12 cellular contexts compared by ENCODE assay signal in genomic region chr5:145531038-145531734, GRCh38.
DNase-seq lines count a peak whose midpoint lies in the region; ATAC-seq, FAIRE-seq and TF ChIP-seq lines count a peak whose summit lies in the region.
"Had no signal": no experiment of that assay in that cellular context is flagged by ENCODE, and none has a peak within 500 bp of the region (broad histone marks: within the 10 kb centered on the region; RNA-seq: fewer than 3 reads in every experiment).

No MANE protein-coding gene starts in this region.

- no peak overlapping the region for H3K27ac Mint-ChIP-seq in naive thymus-derived CD4-positive, alpha-beta T cell
- H3K27ac Mint-ChIP-seq: stimulated activated naive CD8-positive, alpha-beta T cell treated with anti-CD3 and anti-CD28 coated beads, Interleukin-15, Interleukin-2, amounts not matched to agents 100 ng/mL and 50 ng/mL, for 24 hours had no signal

- H3K27me3 Mint-ChIP-seq in naive thymus-derived CD4-positive, alpha-beta T cell = no peaks in the 10 kb centered on the region
- H3K27me3 Mint-ChIP-seq: stimulated activated naive CD8-positive, alpha-beta T cell treated with anti-CD3 and anti-CD28 coated beads, Interleukin-15, Interleukin-2, amounts not matched to agents 100 ng/mL and 50 ng/mL, for 24 hours had no signal

- H3K36me3 ChIP-seq in small intestine (ENCODE audit: control insufficient read depth in 2 of 2, insufficient read depth in 2 of 2, low read length in 2 of 2) (no peaks in the 10 kb centered on the region), HAP-1 (replicated peaks) (no peaks in the 10 kb centered on the region)
- no peaks in the 10 kb centered on the region for H3K36me3 ChIP-seq in naive thymus-derived CD4-positive, alpha-beta T cell (ENCODE audit: control insufficient read depth in 2 of 3, insufficient read depth in 3 of 3, low read length in 3 of 3)

- 12 to 36% (median 22%) methylated on average over 5 of the region's 5 CpGs for WGBS in small intestine, 3 donors
- WGBS in right cardiac atrium = 52% methylated on average over 5 of the region's 5 CpGs

- no peaks in the 10 kb centered on the region for H3K27me3 ChIP-seq in small intestine (ENCODE audit: control insufficient read depth in 2 of 2, insufficient read depth in 2 of 2, low read length in 2 of 2)
- H3K27me3 ChIP-seq in naive thymus-derived CD4-positive, alpha-beta T cell (ENCODE audit: control insufficient read depth in 2 of 2, insufficient read depth in 2 of 2, low read length in 2 of 2) = no peaks in the 10 kb centered on the region
- no peaks in the 10 kb centered on the region; the same call in 1 of the 2 replicates for H3K27me3 ChIP-seq in HAP-1 (ENCODE audit: low read depth)
- no peaks in the 10 kb centered on the region for H3K27me3 ChIP-seq in right cardiac atrium (ENCODE audit: control insufficient read depth, insufficient read depth)

- TF ChIP-seq CTCF in foreskin fibroblast (IDR thresholded peaks at IDR 0.05; ENCODE audit: low read depth, low read length) = no peak

- H3K4me3 Mint-ChIP-seq in naive thymus-derived CD4-positive, alpha-beta T cell = no peak overlapping the region
- H3K4me3 Mint-ChIP-seq: stimulated activated naive CD8-positive, alpha-beta T cell treated with anti-CD3 and anti-CD28 coated beads, Interleukin-15, Interleukin-2, amounts not matched to agents 100 ng/mL and 50 ng/mL, for 24 hours had no signal

- no peak for ATAC-seq in naive thymus-derived CD4-positive, alpha-beta T cell
- ATAC-seq in GM19324 (IDR thresholded peaks at IDR 0.05; ENCODE audit: low FRiP score, unreplicated experiment) (no peak), right cardiac atrium (no peak)

- H3K9me3 ChIP-seq in small intestine (ENCODE audit: control insufficient read depth, low read depth) (no peaks in the 10 kb centered on the region), HAP-1 (no peaks in the 10 kb centered on the region), right cardiac atrium (ENCODE audit: control insufficient read depth, low read length) (no peaks in the 10 kb centered on the region)
- no peaks in the 10 kb centered on the region for H3K9me3 ChIP-seq in naive thymus-derived CD4-positive, alpha-beta T cell (ENCODE audit: control insufficient read depth in 2 of 3, low read length in 3 of 3)

- CTCF ChIA-PET in naive thymus-derived CD4-positive, alpha-beta T cell (lab: Charles Lee) = no interaction called here

- FAIRE-seq in small intestine (lab: Jason Lieb, UNC) = no peak

- in situ Hi-C loops in HAP-1 (cut with MboI; ENCODE audit: low sequenced_read_pairs) = no loop called here

- H3K27ac ChIP-seq in small intestine (ENCODE audit: low read depth in 1 of 2, low read length in 1 of 2) (peak overlapping the region; percentile 24 to 32), right cardiac atrium (ENCODE audit: low read length) (no peak overlapping the region)
- no peak overlapping the region for H3K27ac ChIP-seq in naive thymus-derived CD4-positive, alpha-beta T cell (ENCODE audit: low read depth, low read length)

- intact Hi-C loops in naive thymus-derived CD4-positive, alpha-beta T cell (cut with micrococcal nuclease) = no loop called here
- intact Hi-C loops in right cardiac atrium (cut with DNase I) = no loop called here

- DNase-seq in H4 (ENCODE audit: low spot score) (peak; percentile 63), T1000 (lab: John Stamatoyannopoulos, UW) (peak; percentile 22), foreskin fibroblast (peak; percentile 64 to 80), small intestine (peak; percentile 87), HAP-1 (ENCODE audit: low spot score in 2 of 2) (no peak), right cardiac atrium (no peak)
- DNase-seq in naive thymus-derived CD4-positive, alpha-beta T cell = no peak
- DNase-seq: central memory CD4-positive, alpha-beta T cell; NCI-H1417 treated with DMSO at 0.1 percent for 48 hours; SHP77 had no signal

- no peaks in the 10 kb centered on the region for H3K36me3 Mint-ChIP-seq in naive thymus-derived CD4-positive, alpha-beta T cell

- POLR2A ChIA-PET in naive thymus-derived CD4-positive, alpha-beta T cell (lab: Charles Lee) = no interaction called here

- H3K9me3 Mint-ChIP-seq in naive thymus-derived CD4-positive, alpha-beta T cell = peaks cover 0 to 10% (median 0%) of the 10 kb centered on the region in 11 donors

- no peak overlapping the region for H3K4me3 ChIP-seq in foreskin fibroblast (ENCODE audit: low read depth in 1 of 2, low read length in 2 of 2)
- no peak overlapping the region for H3K4me3 ChIP-seq in small intestine (ENCODE audit: low read depth in 1 of 2, low read length in 2 of 2)
- no peak overlapping the region for H3K4me3 ChIP-seq in naive thymus-derived CD4-positive, alpha-beta T cell (ENCODE audit: low read length)
- H3K4me3 ChIP-seq in HAP-1 = no peak overlapping the region
- H3K4me3 ChIP-seq in right cardiac atrium (ENCODE audit: low read length) = no peak overlapping the region

- peaks cover 0 to 1% of the 10 kb centered on the region in 2 donors for H3K4me1 ChIP-seq in small intestine (ENCODE audit: control insufficient read depth in 2 of 2, insufficient read depth in 1 of 2, low read depth in 1 of 2, low read length in 1 of 2)
- no peaks in the 10 kb centered on the region for H3K4me1 ChIP-seq in naive thymus-derived CD4-positive, alpha-beta T cell (ENCODE audit: control insufficient read depth in 2 of 2, insufficient read depth in 2 of 2, low read length in 2 of 2)
- H3K4me1 ChIP-seq in HAP-1 = no peaks in the 10 kb centered on the region
- H3K4me1 ChIP-seq in right cardiac atrium (ENCODE audit: control insufficient read depth, insufficient read depth, low read length) = no peaks in the 10 kb centered on the region

- H3K4me1 Mint-ChIP-seq in naive thymus-derived CD4-positive, alpha-beta T cell = peaks cover 0 to 1% (median 0%) of the 10 kb centered on the region in 7 donors

Comparison
In these comparisons a context has a peak if more than half of its experiments do, and no peak if none do; other contexts are left out.
1. DNase-seq: peak in H4 (single experiment), T1000 (single experiment), foreskin fibroblast (2 of 2) and small intestine (single experiment); none in naive thymus-derived CD4-positive, alpha-beta T cell (0 of 9), HAP-1 (0 of 2) and right cardiac atrium (0 of 3).
2. H3K27ac ChIP-seq: peak in small intestine (2 of 2); none in naive thymus-derived CD4-positive, alpha-beta T cell (single experiment) and right cardiac atrium (single experiment).